ENCODE assay signal across 13 cellular contexts in genomic region chr1:100377590-100378361, GRCh38. TPM values are rescaled to one million over a fixed set of nuclear protein-coding genes. Genes with fewer than 3 reads are reported as not detected.
A peak's percentile ranks its signal among the peaks of the same experiment; 100 is the strongest.
DNase-seq lines count a peak whose midpoint lies in the region; ATAC-seq and TF ChIP-seq lines count a peak whose summit lies in the region.
"Had no signal": no experiment of that assay in that cellular context is flagged by ENCODE, and none has a peak within 500 bp of the region (broad histone marks: within the 10 kb centered on the region; RNA-seq: fewer than 3 reads in every experiment).

No MANE protein-coding gene starts in this region.

- TF ChIP-seq CTCF in gastrocnemius medialis (IDR thresholded peaks at IDR 0.05 in 4 of 5, conservative IDR thresholded peaks at IDR 0.05 in 1 of 5) = no peak

- no peaks in the 10 kb centered on the region for H3K27me3 Mint-ChIP-seq in activated CD4-positive, alpha-beta T cell treated with anti-CD3 and anti-CD28 coated beads, Interleukin-2, amount 10 ng/mL, durations not matched to agents 24 days and 14 days

- no peak overlapping the region for H3K9ac ChIP-seq in mesenchymal stem cell (ENCODE audit: low read length)

- peaks cover 36% of the 10 kb centered on the region for H3K4me1 Mint-ChIP-seq in activated CD4-positive, alpha-beta T cell treated with anti-CD3 and anti-CD28 coated beads, Interleukin-2, amount 10 ng/mL, durations not matched to agents 24 days and 14 days

- H3K27ac ChIP-seq in mesenchymal stem cell (ENCODE audit: low read length, poor library complexity, severe bottlenecking) (no peak overlapping the region), gastrocnemius medialis (no peak overlapping the region)
- H3K27ac ChIP-seq: A549, RWPE1 had no signal

- H3K27ac Mint-ChIP-seq in activated CD4-positive, alpha-beta T cell treated with anti-CD3 and anti-CD28 coated beads, Interleukin-2, amount 10 ng/mL, durations not matched to agents 24 days and 14 days = peak overlapping the region; percentile 88

- H3K14ac ChIP-seq in mesenchymal stem cell (ENCODE audit: low read length in 2 of 2) = no peak overlapping the region

- H2AFZ ChIP-seq in mesenchymal stem cell (ENCODE audit: low read depth, low read length) = no peak overlapping the region

- no peaks in the 10 kb centered on the region for H3K9me3 ChIP-seq in mesenchymal stem cell (ENCODE audit: control insufficient read depth, low read length)
- no peaks in the 10 kb centered on the region for H3K9me3 ChIP-seq in gastrocnemius medialis
- H3K9me3 ChIP-seq: A549 had no signal

- no peak overlapping the region for H3K4me2 ChIP-seq in mesenchymal stem cell (ENCODE audit: low read length, poor library complexity, severe bottlenecking)
- H3K4me2 ChIP-seq: A549 had no signal

- intact Hi-C loops in activated CD4-positive, alpha-beta T cell treated with anti-CD3 and anti-CD28 coated beads, Interleukin-2, amount 10 ng/mL, durations not matched to agents 24 days and 14 days (cut with micrococcal nuclease) = loop anchor here (1.0 to 5.0 kb wide), 5 partner anchors 19 to 340 kb away; partner anchors contain the start of gene CDC14A
- intact Hi-C loops in gastrocnemius medialis (cut with DNase I; ENCODE audit: low total_unique reads) = no loop called here

- peaks cover 9% of the 10 kb centered on the region for H3K79me1 ChIP-seq in mesenchymal stem cell (replicated peaks; ENCODE audit: low read length, poor library complexity, severe bottlenecking)

- ATAC-seq in GM21717 (IDR thresholded peaks at IDR 0.05; ENCODE audit: unreplicated experiment) (peak; percentile 89), HG03378 (IDR thresholded peaks at IDR 0.05; ENCODE audit: unreplicated experiment) (peak; percentile 98), gastrocnemius medialis (no peak)
- ATAC-seq: A549 had no signal

- no peak for DNase-seq in activated CD4-positive, alpha-beta T cell treated with anti-CD3 and anti-CD28 coated beads, Interleukin-2, amount 10 ng/mL, durations not matched to agents 24 days and 14 days
- no peak for DNase-seq in activated CD4-positive, alpha-beta T cell treated with anti-CD3 and anti-CD28 coated beads, Interleukin-2, amount 50 U/mL, for 4 hours
- DNase-seq in left kidney (ENCODE audit: low read depth, low spot score) (peak; percentile 22), NCI-H2227 treated with DMSO at 0.1 percent for 48 hours (lab: John Stamatoyannopoulos, UW) (no peak), mesenchymal stem cell (no peak), gastrocnemius medialis (no peak)
- DNase-seq: effector CD8-positive, alpha-beta T cell; Kasumi-1; kidney glomerular epithelial cell had no signal

- H3K4ac ChIP-seq in mesenchymal stem cell (ENCODE audit: low read depth in 1 of 2, low read length in 2 of 2) = no peak overlapping the region

- H3K4me3 ChIP-seq in mesenchymal stem cell (ENCODE audit: insufficient read depth in 1 of 2, low read depth in 1 of 2, low read length in 2 of 2) (no peak overlapping the region), gastrocnemius medialis (no peak overlapping the region)
- H3K4me3 ChIP-seq: A549 had no signal

- no peak overlapping the region for H2BK120ac ChIP-seq in mesenchymal stem cell (ENCODE audit: low read depth, low read length)

- no peak overlapping the region for H4K8ac ChIP-seq in mesenchymal stem cell (ENCODE audit: low read length)

- H2BK5ac ChIP-seq in mesenchymal stem cell (ENCODE audit: low read depth, low read length, poor library complexity, severe bottlenecking) = no peak overlapping the region

- H2BK12ac ChIP-seq in mesenchymal stem cell (ENCODE audit: low read length in 2 of 2) = no peak overlapping the region

- no peak for TF ChIP-seq POLR2A in gastrocnemius medialis (IDR thresholded peaks at IDR 0.05)

- H2AK5ac ChIP-seq in mesenchymal stem cell (ENCODE audit: low read length, severe bottlenecking) = no peak overlapping the region

- in situ Hi-C loops in gastrocnemius medialis (cut with MboI; ENCODE audit: low sequenced_read_pairs in 4 of 4) = no loop called here

- H3K36me3 ChIP-seq in mesenchymal stem cell (ENCODE audit: control insufficient read depth in 1 of 2, insufficient read depth in 2 of 2, low read depth in 1 of 2, low read length in 2 of 2) (no peaks in the 10 kb centered on the region), gastrocnemius medialis (no peaks in the 10 kb centered on the region)

- H3K4me1 ChIP-seq in mesenchymal stem cell (ENCODE audit: control insufficient read depth, insufficient read depth, low read depth, low read length) (no peaks in the 10 kb centered on the region), gastrocnemius medialis (no peaks in the 10 kb centered on the region)
- H3K4me1 ChIP-seq: A549 had no signal

- H2BK15ac ChIP-seq in mesenchymal stem cell (ENCODE audit: low read depth, poor library complexity, severe bottlenecking) = no peak overlapping the region

- H3K27me3 ChIP-seq in mesenchymal stem cell (ENCODE audit: control insufficient read depth in 1 of 2, insufficient read depth in 1 of 2, low read length in 2 of 2) (no peaks in the 10 kb centered on the region), gastrocnemius medialis (no peaks in the 10 kb centered on the region)

- H3K18ac ChIP-seq in mesenchymal stem cell (ENCODE audit: low read depth in 1 of 2, low read length in 2 of 2) = no peak overlapping the region

- H4K91ac ChIP-seq in mesenchymal stem cell (ENCODE audit: low read length) = no peak overlapping the region

- peaks cover 14% of the 10 kb centered on the region for H3K9me3 Mint-ChIP-seq in activated CD4-positive, alpha-beta T cell treated with anti-CD3 and anti-CD28 coated beads, Interleukin-2, amount 10 ng/mL, durations not matched to agents 24 days and 14 days

- peak overlapping the region; percentile 61 for H3K4me3 Mint-ChIP-seq in activated CD4-positive, alpha-beta T cell treated with anti-CD3 and anti-CD28 coated beads, Interleukin-2, amount 10 ng/mL, durations not matched to agents 24 days and 14 days

- H3K36me3 Mint-ChIP-seq in activated CD4-positive, alpha-beta T cell treated with anti-CD3 and anti-CD28 coated beads, Interleukin-2, amount 10 ng/mL, durations not matched to agents 24 days and 14 days (ENCODE audit: low read depth) = peaks cover 58% of the 10 kb centered on the region

- no peak overlapping the region for H3K23ac ChIP-seq in mesenchymal stem cell (ENCODE audit: low read length in 2 of 2)

RNA-seq across cellular contexts. Expression of gene CDC14A, which starts 25.5 kb away (rescaled TPM):
- 10.3 and 11.0 TPM in 2 replicates for total RNA-seq in activated CD4-positive, alpha-beta T cell treated with anti-CD3 and anti-CD28 coated beads, Interleukin-2, amount 10 ng/mL, durations not matched to agents 24 days and 14 days
- 2.0 TPM for polyA plus RNA-seq in mesenchymal stem cell (2013, experiment 1 of 2)
- 1.9 TPM for polyA plus RNA-seq in mesenchymal stem cell (2013, experiment 2 of 2)
- total RNA-seq in gastrocnemius medialis = 10 to 100 TPM in 1 of 4 donors, 1 to 10 TPM in 3; 2.1 to 10.0 (median 6.0) TPM

Comparison
In these comparisons a context has a peak if more than half of its experiments do, and no peak if none do; other contexts are left out.
1. ATAC-seq: peak in GM21717 (single experiment) and HG03378 (single experiment); none in gastrocnemius medialis (0 of 2).